In genomic region chr20:51860015-51860882, GRCh38 we compare ENCODE assay signal across 17 cellular contexts. TPM values are rescaled to one million over a fixed set of nuclear protein-coding genes. Genes with fewer than 3 reads are reported as not detected.
DNase-seq lines count a peak whose midpoint lies in the region; ATAC-seq, FAIRE-seq and TF ChIP-seq lines count a peak whose summit lies in the region.
"Had no signal": no experiment of that assay in that cellular context is flagged by ENCODE, and none has a peak within 500 bp of the region (broad histone marks: within the 10 kb centered on the region; RNA-seq: fewer than 3 reads in every experiment).

No MANE protein-coding gene starts in this region.

- in situ Hi-C loops in HepG2 (cut with HindIII; ENCODE audit: extremely low pct_ligation_motif_present, low pct_unique_long_range_greater_than_20kb), result no loop called here

- H3K4me3 Mint-ChIP-seq in CD4-positive, alpha-beta memory T cell, result no peak overlapping the region
- H3K4me3 Mint-ChIP-seq: WTC11 had no signal

- FAIRE-seq in HepG2 (lab: Jason Lieb, UNC), result no peak

- no peaks in the 10 kb centered on the region for H3K4me1 Mint-ChIP-seq in CD4-positive, alpha-beta memory T cell

- no TSS peak for BruUV-seq in HepG2 (replicated peaks; lab: Mats Ljungman, UMichigan)

- H3K27ac Mint-ChIP-seq in CD4-positive, alpha-beta memory T cell, result no peak overlapping the region
- H3K27ac Mint-ChIP-seq: WTC11 had no signal

- no peaks in the 10 kb centered on the region for H4K20me1 ChIP-seq in HepG2 (ENCODE audit: insufficient read depth, low read length)

- H3K4me3 ChIP-seq in HepG2 (replicated peaks in 1 of 3; ENCODE audit: insufficient read depth in 1 of 3, low read depth in 2 of 3, low read length in 3 of 3) (no peak overlapping the region), right lobe of liver (no peak overlapping the region)
- H3K4me3 ChIP-seq in CD4-positive, alpha-beta memory T cell (ENCODE audit: low read length in 2 of 2), result no peak overlapping the region
- H3K4me3 ChIP-seq: adrenal gland, thyroid gland had no signal

- POLR2A ChIA-PET in HepG2 (lab: Yijun Ruan, JAX), result no interaction called here
- POLR2A ChIA-PET in CD4-positive, alpha-beta memory T cell (lab: Charles Lee; ENCODE audit: partially characterized antibody), result no interaction called here

- H2AFZ ChIP-seq in HepG2 (ENCODE audit: low read length), result no peak overlapping the region

- no peaks in the 10 kb centered on the region for H3K36me3 Mint-ChIP-seq in CD4-positive, alpha-beta memory T cell
- H3K36me3 Mint-ChIP-seq: WTC11 had no signal

- no peaks in the 10 kb centered on the region for H3K79me2 ChIP-seq in HepG2 (ENCODE audit: insufficient read depth, low read length)

- TF ChIP-seq POLR2A in HepG2 (IDR thresholded peaks at IDR 0.05; ENCODE audit: insufficient read depth in 1 of 2, low read depth in 2 of 2, low read length in 2 of 2) (no peak), right lobe of liver (IDR thresholded peaks at IDR 0.05) (no peak)

- intact Hi-C loops in HepG2 (cut with micrococcal nuclease; ENCODE audit: unreplicated experiment) (no loop called here), right lobe of liver (cut with DNase I) (no loop called here)
- intact Hi-C loops in CD4-positive, alpha-beta memory T cell (cut with micrococcal nuclease), result no loop called here

- H3K9ac ChIP-seq in HepG2 (ENCODE audit: insufficient read depth, low read depth, low read length), result no peak overlapping the region

- no peaks in the 10 kb centered on the region for H3K4me1 ChIP-seq in HepG2 (ENCODE audit: insufficient read depth, low read length)
- H3K4me1 ChIP-seq in right lobe of liver, result no peaks in the 10 kb centered on the region
- no peaks in the 10 kb centered on the region for H3K4me1 ChIP-seq in CD4-positive, alpha-beta memory T cell (ENCODE audit: insufficient read depth, low read length)
- H3K4me1 ChIP-seq: adrenal gland, thyroid gland had no signal

- no peak for TF ChIP-seq RAD21 in HepG2 (CRISPR knock-in tag; IDR thresholded peaks at IDR 0.05)

- ATAC-seq in HepG2 (peak; percentile 69), right lobe of liver (no peak)
- ATAC-seq: WTC11 had no signal

- WGBS in HepG2 (ENCODE audit: low lambda C conversion rate), result 44% methylated on average over 6 of the region's 6 CpGs
- WGBS in right lobe of liver (ENCODE audit: insufficient coverage, low coverage, low lambda C conversion rate, missing lambda C conversion rate), result 69% methylated on average over 5 of the region's 6 CpGs

- H3K27ac ChIP-seq in HepG2 (ENCODE audit: extremely low read length, insufficient read depth, low read length), result no peak overlapping the region
- no peak overlapping the region for H3K27ac ChIP-seq in right lobe of liver
- no peak overlapping the region for H3K27ac ChIP-seq in CD4-positive, alpha-beta memory T cell (ENCODE audit: low read depth, low read length)
- H3K27ac ChIP-seq: adrenal gland, thyroid gland had no signal

- no peaks in the 10 kb centered on the region for H3K36me3 ChIP-seq in HepG2 (replicated peaks in 1 of 2; ENCODE audit: control insufficient read depth in 1 of 2, insufficient read depth in 2 of 2, low read length in 2 of 2)
- no peaks in the 10 kb centered on the region for H3K36me3 ChIP-seq in right lobe of liver
- H3K36me3 ChIP-seq in CD4-positive, alpha-beta memory T cell (ENCODE audit: insufficient read depth, low read length), result no peaks in the 10 kb centered on the region
- H3K36me3 ChIP-seq: adrenal gland, thyroid gland had no signal

- H3K9me3 ChIP-seq in HepG2 (ENCODE audit: low read length) (no peaks in the 10 kb centered on the region), right lobe of liver (no peaks in the 10 kb centered on the region)
- H3K9me3 ChIP-seq in CD4-positive, alpha-beta memory T cell (ENCODE audit: control insufficient read depth in 1 of 2, low read length in 2 of 2), result no peaks in the 10 kb centered on the region
- H3K9me3 ChIP-seq: adrenal gland, thyroid gland had no signal

- CTCF ChIA-PET in HepG2 (lab: Yijun Ruan, JAX; ENCODE audit: low intra/inter-chr PET ratio, low total read pairs), result no interaction called here
- CTCF ChIA-PET in CD4-positive, alpha-beta memory T cell (lab: Charles Lee; ENCODE audit: partially characterized antibody), result no interaction called here

- peaks cover 22 to 24% of the 10 kb centered on the region in 2 donors for H3K27me3 Mint-ChIP-seq in CD4-positive, alpha-beta memory T cell

- H3K9me3 Mint-ChIP-seq in CD4-positive, alpha-beta memory T cell, result peaks cover 0 to 4% (median 0%) of the 10 kb centered on the region in 8 donors
- H3K9me3 Mint-ChIP-seq: WTC11 had no signal

- DNase-seq in HepG2 (ENCODE audit: low spot score), result no peak
- no peak for DNase-seq in right lobe of liver
- DNase-seq in T1000 (lab: John Stamatoyannopoulos, UW), result peak; percentile 13
- peak; percentile 78 for DNase-seq in kidney glomerular epithelial cell (lab: John Stamatoyannopoulos, UW)
- no peak for DNase-seq in CD4-positive, alpha-beta memory T cell
- DNase-seq in activated CD4-positive, CD25-positive, alpha-beta regulatory T cell (lab: John Stamatoyannopoulos, UW), result no peak
- DNase-seq in NCI-H69 (lab: John Stamatoyannopoulos, UW), result no peak
- DNase-seq in NCI-H226, result no peak
- DNase-seq: 8988T, activated T-cell treated with anti-CD3 and anti-CD28 coated beads for 4 hours, adrenal gland, hypothalamus, NCI-H1048, NCI-H446, SIG-M5, thyroid gland had no signal

- TF ChIP-seq CTCF in HepG2 (CRISPR knock-in tag; IDR thresholded peaks at IDR 0.05), result no peak
- no peak for TF ChIP-seq CTCF in right lobe of liver (IDR thresholded peaks at IDR 0.05)

- TF ChIP-seq EP300 in HepG2 (IDR thresholded peaks at IDR 0.05; ENCODE audit: low read depth in 2 of 2, low read length in 2 of 2) (no peak), HepG2 (CRISPR knock-in tag; IDR thresholded peaks at IDR 0.05; ENCODE audit: borderline replicate concordance) (no peak)

- H3K27me3 ChIP-seq in HepG2 (ENCODE audit: control insufficient read depth in 1 of 2, insufficient read depth in 2 of 2, low read length in 2 of 2) (peaks cover 2 to 10% of the 10 kb centered on the region in 2 experiments; a peak in 2 of 5 replicates), right lobe of liver (no peaks in the 10 kb centered on the region)
- H3K27me3 ChIP-seq in CD4-positive, alpha-beta memory T cell (ENCODE audit: insufficient read depth, low read length), result no peaks in the 10 kb centered on the region
- H3K27me3 ChIP-seq: adrenal gland, thyroid gland had no signal

- no peak overlapping the region for H3K4me2 ChIP-seq in HepG2 (ENCODE audit: low read depth, low read length)

TF ChIP-seq in HepG2, 621 proteins besides CTCF, POLR2A, EP300 and RAD21:
- TF ChIP-seq KDM3A (CRISPR knock-in tag; IDR thresholded peaks at IDR 0.05; ENCODE audit: low read depth), result no peak
- TF ChIP-seq MAFK (conservative IDR thresholded peaks at IDR 0.05 in 1 of 2, IDR thresholded peaks at IDR 0.05 in 1 of 2; ENCODE audit: low read length in 2 of 2), result peak; percentile 43 to 44; a peak in 3 of 4 replicates
- TF ChIP-seq, protein P1, sequence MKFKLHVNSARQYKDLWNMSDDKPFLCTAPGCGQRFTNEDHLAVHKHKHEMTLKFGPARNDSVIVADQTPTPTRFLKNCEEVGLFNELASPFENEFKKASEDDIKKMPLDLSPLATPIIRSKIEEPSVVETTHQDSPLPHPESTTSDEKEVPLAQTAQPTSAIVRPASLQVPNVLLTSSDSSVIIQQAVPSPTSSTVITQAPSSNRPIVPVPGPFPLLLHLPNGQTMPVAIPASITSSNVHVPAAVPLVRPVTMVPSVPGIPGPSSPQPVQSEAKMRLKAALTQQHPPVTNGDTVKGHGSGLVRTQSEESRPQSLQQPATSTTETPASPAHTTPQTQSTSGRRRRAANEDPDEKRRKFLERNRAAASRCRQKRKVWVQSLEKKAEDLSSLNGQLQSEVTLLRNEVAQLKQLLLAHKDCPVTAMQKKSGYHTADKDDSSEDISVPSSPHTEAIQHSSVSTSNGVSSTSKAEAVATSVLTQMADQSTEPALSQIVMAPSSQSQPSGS (CRISPR knock-in tag; IDR thresholded peaks at IDR 0.05), result no peak
- no peak for TF ChIP-seq ZZZ3 (CRISPR knock-in tag; IDR thresholded peaks at IDR 0.05; ENCODE audit: borderline replicate concordance)
- no peak for TF ChIP-seq ZNF768 (CRISPR knock-in tag; IDR thresholded peaks at IDR 0.05)

RNA-seq across cellular contexts. Expression of gene SALL4, which starts 57.9 kb away (rescaled TPM):
- 0.17 and 0.33 TPM in 2 replicates for total RNA-seq in HepG2 (2016; rRNA removed; fragmentation: Illumina TruSeq; extraction: Trizol)
- 0.09 and 0.10 TPM in 2 replicates for total RNA-seq in HepG2 (2016; cell fraction: cytosol; rRNA removed; fragmentation: Illumina TruSeq; extraction: Trizol; ENCODE audit: low read depth)
- total RNA-seq in HepG2 (2016; cell fraction: insoluble cytoplasmic fraction; rRNA removed; fragmentation: Illumina TruSeq; extraction: Trizol), result 0.24 and 0.26 TPM in 2 replicates
- 0.24 and 0.25 TPM in 2 replicates for total RNA-seq in HepG2 (2016; cell fraction: membrane; rRNA removed; fragmentation: Illumina TruSeq; extraction: Trizol)
- 0.34 and 0.47 TPM in 2 replicates for total RNA-seq in HepG2 (2016; cell fraction: nucleus; rRNA removed; fragmentation: Illumina TruSeq; extraction: Trizol)
- 1.5 and 1.8 TPM in 2 replicates for polyA plus RNA-seq in HepG2 (2011; rRNA removed)
- 0.56 and 0.67 TPM in 2 replicates for polyA plus RNA-seq in HepG2 (2011; cell fraction: cytosol; rRNA removed)
- polyA plus RNA-seq in HepG2 (2011; cell fraction: nucleus; rRNA removed), result 5.4 and 6.2 TPM in 2 replicates
- 2.7 and 4.4 TPM in 2 replicates for polyA plus RNA-seq in HepG2 (2012)
- not detected in 2 replicates for polyA plus RNA-seq in HepG2 (2016; cell fraction: cytosol; fragmentation: Illumina TruSeq; extraction: Trizol; ENCODE audit: low read depth)
- 0.13 and 0.20 TPM in 2 replicates for polyA plus RNA-seq in HepG2 (2016; cell fraction: insoluble cytoplasmic fraction; fragmentation: Illumina TruSeq; extraction: Trizol; ENCODE audit: low read depth)
- polyA plus RNA-seq in HepG2 (2016; cell fraction: membrane; fragmentation: Illumina TruSeq; extraction: Trizol; ENCODE audit: low read depth), result 0.05 and 0.10 TPM in 2 replicates
- 2.4 and 4.2 TPM in 2 replicates for polyA plus RNA-seq in HepG2 (2016; cell fraction: nucleus; fragmentation: Illumina TruSeq; extraction: Trizol; ENCODE audit: insufficient read depth, low read depth)
- polyA minus RNA-seq in HepG2 (2011; rRNA and poly(A)+ RNA removed; ENCODE audit: low replicate concordance), result 1.5 and 6.5 TPM in 2 replicates
- 1.4 and 1.5 TPM in 2 replicates for polyA minus RNA-seq in HepG2 (2011; cell fraction: cytosol; rRNA and poly(A)+ RNA removed)
- 2.0 and 2.1 TPM in 2 replicates for polyA minus RNA-seq in HepG2 (2011; cell fraction: nucleus; rRNA and poly(A)+ RNA removed)
- total RNA-seq in right lobe of liver, result under 1 TPM; 0.24 to 0.63 (median 0.40) TPM
- total RNA-seq in CD4-positive, alpha-beta memory T cell, result under 1 TPM in 1 of 2 experiments, not detected in 1; 0.08 TPM
- polyA plus RNA-seq in CD4-positive, alpha-beta memory T cell, result not detected

Comparison
In these comparisons a context has a peak if more than half of its experiments do, and no peak if none do; other contexts are left out.
1. DNase-seq: peak in T1000 (single experiment) and kidney glomerular epithelial cell (single experiment); none in HepG2 (single experiment), right lobe of liver (0 of 3), CD4-positive, alpha-beta memory T cell (0 of 5), activated CD4-positive, CD25-positive, alpha-beta regulatory T cell (0 of 4), NCI-H69 (single experiment) and NCI-H226 (single experiment).